8 cellular contexts compared by ENCODE assay signal in the genomic region with DNA sequence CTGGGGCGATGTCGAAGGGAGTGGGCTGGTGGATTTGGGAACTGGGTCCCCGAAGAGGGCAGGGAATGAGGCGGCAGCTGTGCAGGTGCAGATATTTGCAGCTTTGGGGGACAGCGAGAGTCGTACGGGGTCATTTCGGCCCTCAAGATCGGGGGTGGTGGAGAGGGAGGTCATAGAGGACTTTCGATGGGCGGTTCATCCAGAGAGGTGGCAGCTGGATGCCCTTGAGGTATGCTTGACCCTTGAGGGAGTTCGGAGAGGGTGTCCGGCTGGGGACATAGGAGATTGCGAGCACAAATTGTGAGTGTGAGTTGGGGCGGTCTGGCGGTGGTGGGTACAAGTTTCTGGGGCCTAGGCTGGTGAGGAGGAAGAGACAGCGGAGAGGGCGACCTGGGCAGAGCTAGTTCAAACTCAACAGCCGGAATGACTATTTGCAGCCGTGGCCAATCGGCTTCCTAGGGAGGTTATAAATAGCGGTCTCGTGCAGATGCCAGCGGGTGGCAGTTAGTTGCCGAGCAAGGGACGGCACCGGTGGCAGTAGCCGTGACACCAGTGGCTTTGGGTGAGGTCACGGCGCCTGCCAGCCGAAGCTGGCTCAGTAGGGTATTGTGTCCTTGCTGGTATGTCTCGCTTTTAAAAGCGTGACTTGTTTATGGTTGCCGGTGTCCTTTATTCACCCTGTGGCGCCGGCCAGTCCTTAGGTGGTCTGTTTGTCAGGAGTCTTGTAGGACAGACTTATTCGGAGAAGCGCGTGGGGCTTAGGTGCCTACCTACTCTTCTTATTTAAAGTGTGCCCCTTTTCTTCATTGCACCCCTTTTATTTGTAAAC. TPM values are rescaled to one million over a fixed set of nuclear protein-coding genes. Genes with fewer than 3 reads are reported as not detected.
DNase-seq lines count a peak whose midpoint lies in the region; ATAC-seq and TF ChIP-seq lines count a peak whose summit lies in the region.

No MANE protein-coding gene starts in this region.

- TF ChIP-seq CTCF in GM13976 (IDR thresholded peaks at IDR 0.05; ENCODE audit: borderline replicate concordance, control extremely low read depth, extremely low read depth, insufficient read depth, missing control alignments) (no peak), brain (conservative IDR thresholded peaks at IDR 0.05) (no peak)

- in situ Hi-C loops in GM13976 (cut with MboI; ENCODE audit: low sequenced_read_pairs, unreplicated experiment): no loop called here

- peak overlapping the region; percentile 91 to 98 (median 93) for H3K4me3 Mint-ChIP-seq in brain

- H3K9me3 ChIP-seq in iPS-18c (ENCODE audit: control insufficient read depth, insufficient read depth, low read length): no peaks in the 10 kb centered on the region

- DNase-seq in GM13976 (ENCODE audit: low spot score) (peak; percentile 57), NCI-H146 treated with DMSO at 0.1 percent for 48 hours (lab: John Stamatoyannopoulos, UW; ENCODE audit: unreplicated experiment) (peak; percentile 89), UCSD-AML1 (lab: John Stamatoyannopoulos, UW; ENCODE audit: unreplicated experiment) (peak; percentile 66), NCI-H1930 (lab: John Stamatoyannopoulos, UW) (no peak)

- peaks cover 60% of the 10 kb centered on the region for H3K4me1 Mint-ChIP-seq in brain

- peak overlapping the region; percentile 81 for H3K4me3 ChIP-seq in iPS-18c (ENCODE audit: insufficient read depth, low read depth, low read length)
- H3K4me3 ChIP-seq in skin epidermis: peak overlapping the region; percentile 51 to 91 (median 79)

- H3K36me3 Mint-ChIP-seq in brain: peaks cover 32% of the 10 kb centered on the region

- H3K27me3 Mint-ChIP-seq in brain: peaks cover 20% of the 10 kb centered on the region

- peak overlapping the region; percentile 91 to 96 (median 94) for H3K27ac Mint-ChIP-seq in brain

- H3K9me3 Mint-ChIP-seq in brain: peaks cover 0 to 3% (median 0%) of the 10 kb centered on the region in 5 experiments

- peak overlapping the region; percentile 48 to 95 (median 87) for H3K27ac ChIP-seq in skin epidermis

- ATAC-seq in HG02840 (IDR thresholded peaks at IDR 0.05; ENCODE audit: low FRiP score, unreplicated experiment): peak; percentile 22

RNA-seq across cellular contexts. Expression of gene NNT, which starts 0.8 kb away (rescaled TPM):
- polyA plus RNA-seq in brain (ENCODE audit: insufficient read depth, low read depth, low replicate concordance): 52.6 TPM

RNA-seq across cellular contexts. Expression of gene PAIP1, which starts 46.9 kb away (rescaled TPM):
- 64.7 TPM for polyA plus RNA-seq in brain (ENCODE audit: insufficient read depth, low read depth, low replicate concordance)

Comparison
In these comparisons a context has a peak if more than half of its experiments do, and no peak if none do; other contexts are left out.
1. DNase-seq: peak in GM13976 (single experiment), NCI-H146 treated with DMSO at 0.1 percent for 48 hours (single experiment) and UCSD-AML1 (single experiment); none in NCI-H1930 (0 of 2).